In the genomic region with DNA sequence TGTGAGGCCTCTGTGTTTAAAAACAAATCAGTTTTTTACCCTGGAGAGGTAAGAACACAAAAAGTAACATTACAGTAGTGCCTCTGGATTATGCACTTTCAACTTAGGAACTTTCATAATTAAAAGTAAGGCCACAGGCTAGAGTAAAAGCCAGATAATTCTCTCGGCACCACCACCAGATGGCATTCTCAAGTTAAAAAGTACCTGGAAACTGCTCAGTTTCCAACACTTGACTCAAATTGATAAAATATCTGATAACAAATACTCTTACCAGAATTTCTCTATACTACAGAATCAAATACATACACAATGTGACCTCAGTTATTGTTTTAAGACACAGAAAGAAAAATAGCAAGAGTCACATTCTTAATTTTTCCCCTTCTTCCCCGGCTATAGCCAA, we compare ENCODE assay signal across 8 cellular contexts. TPM values are rescaled to one million over a fixed set of nuclear protein-coding genes. Genes with fewer than 3 reads are reported as not detected.
DNase-seq lines count a peak whose midpoint lies in the region; ATAC-seq, FAIRE-seq and TF ChIP-seq lines count a peak whose summit lies in the region.

No MANE protein-coding gene starts in this region.

- no peak overlapping the region for H3K9ac ChIP-seq in GM12878 (ENCODE audit: control insufficient read depth, insufficient read depth, low read length)

- BruUV-seq in GM12878 (replicated peaks; lab: Mats Ljungman, UMichigan): no TSS peak

- TF ChIP-seq CTCF in BJ (IDR thresholded peaks at IDR 0.05; ENCODE audit: insufficient read depth, low read depth, low read length) (peak; percentile 46), GM12878 (IDR thresholded peaks at IDR 0.05 in 2 of 3, conservative IDR thresholded peaks at IDR 0.05 in 1 of 3; ENCODE audit: control insufficient read depth in 2 of 3, extremely low read depth in 1 of 3, insufficient read depth in 1 of 3, low read depth in 3 of 3, low read length in 3 of 3) (peak; percentile 45 to 67 (median 50); a peak in 4 of 6 replicates), left lung (IDR thresholded peaks at IDR 0.05) (peak in 1 of 2 donors; percentile 35)

- H3K27ac ChIP-seq in GM12878 (ENCODE audit: control insufficient read depth, insufficient read depth): no peak overlapping the region
- H3K27ac ChIP-seq in left lung: no peak overlapping the region

- TF ChIP-seq POLR2A in GM12891 (IDR thresholded peaks at IDR 0.05; ENCODE audit: low read depth, low read length) (no peak), GM12878 (IDR thresholded peaks at IDR 0.05; ENCODE audit: low read depth, low read length) (no peak)

- FAIRE-seq in GM12891 (lab: Jason Lieb, UNC): peak; percentile 67
- no peak for FAIRE-seq in GM12878 (lab: Jason Lieb, UNC)

- no peaks in the 10 kb centered on the region for H4K20me1 ChIP-seq in GM12878 (ENCODE audit: control insufficient read depth, insufficient read depth)

- no peaks in the 10 kb centered on the region for H3K79me2 ChIP-seq in GM12878 (ENCODE audit: control insufficient read depth, insufficient read depth, low read length)

- H3K4me1 ChIP-seq in GM12878 (ENCODE audit: control insufficient read depth, insufficient read depth, low read length) (no peaks in the 10 kb centered on the region; the same call in 1 of the 2 replicates), left lung (no peaks in the 10 kb centered on the region)

- RAD21 ChIA-PET in GM12878 (lab: Charles Lee; ENCODE audit: unreplicated experiment): interaction anchor here (0.8 to 3.3 kb wide), 7 partner anchors 20 to 250 kb away, joined by 3 to 56 read pairs (median 11); a partner anchor contains a TSS

- DNase-seq in BJ (ENCODE audit: low read depth) (no peak), GM12891 (ENCODE audit: insufficient read length, low spot score) (no peak), NCI-H1694 treated with DMSO at 0.1 percent for 48 hours (lab: John Stamatoyannopoulos, UW) (peak; percentile 13), GM12878 (ENCODE audit: low read depth, low spot score) (no peak), left lung (no peak), islet precursor cell (no peak), NCI-H345 treated with DMSO at 0.1 percent for 48 hours (lab: John Stamatoyannopoulos, UW; ENCODE audit: unreplicated experiment) (no peak)

- CTCF ChIA-PET in BJ (lab: Yijun Ruan, JAX) (interaction anchor here (0.7 to 2.9 kb wide), 9 partner anchors 21 to 250 kb away, joined by 3 to 17 read pairs (median 4); no protein-coding TSS in a partner anchor), GM12878 (lab: Yijun Ruan, JAX) (interaction anchor here (0.7 to 5.0 kb wide), 23 partner anchors 8 to 250 kb away, joined by 3 to 140 read pairs (median 8); a partner anchor contains a TSS)

- peak; percentile 71 for TF ChIP-seq RAD21 in GM12878 (IDR thresholded peaks at IDR 0.05; ENCODE audit: insufficient read depth, low read depth, low read length)

- H3K36me3 ChIP-seq in BJ (ENCODE audit: control insufficient read depth, insufficient read depth, low read length) (no peaks in the 10 kb centered on the region), GM12878 (ENCODE audit: control insufficient read depth in 2 of 2, insufficient read depth in 2 of 2, low read length in 1 of 2) (peaks cover 0 to 17% of the 10 kb centered on the region in 2 experiments; a peak in 3 of 4 replicates), left lung (peaks cover 0 to 47% of the 10 kb centered on the region in 2 donors)

- in situ Hi-C loops in GM12878 (cut with MboI): loop anchor here (10.0 kb wide), 2 partner anchors 250 to 420 kb away; a partner anchor contains a TSS

- TF ChIP-seq EP300 in GM12878 (IDR thresholded peaks at IDR 0.05; ENCODE audit: borderline replicate concordance in 1 of 2, control insufficient read depth in 1 of 2, low read depth in 2 of 2, low read length in 2 of 2): no peak

- WGBS in GM12878 (ENCODE audit: insufficient coverage, insufficient replicate concordance, low lambda C conversion rate, missing lambda C conversion rate): 61% methylated on average over 2 of the region's 2 CpGs

- no peak overlapping the region for H3K4me2 ChIP-seq in GM12878 (ENCODE audit: control insufficient read depth, insufficient read depth)

- H3K9me3 ChIP-seq in GM12878 (replicated peaks; ENCODE audit: control insufficient read depth, insufficient read depth, low read length): no peaks in the 10 kb centered on the region
- H3K9me3 ChIP-seq in left lung: no peaks in the 10 kb centered on the region

- H3K4me3 ChIP-seq in BJ (ENCODE audit: low read depth, low read length) (no peak overlapping the region), GM12878 (no peak overlapping the region), left lung (no peak overlapping the region)

- ATAC-seq in GM12878: peak; percentile 96
- peak; percentile 83 for ATAC-seq in left lung
- ATAC-seq in HG03342 (IDR thresholded peaks at IDR 0.05; ENCODE audit: unreplicated experiment): no peak

- intact Hi-C loops in GM12878 (cut with micrococcal nuclease; ENCODE audit: unreplicated experiment) (loop anchor here (1.0 to 2.0 kb wide), 5 partner anchors 38 to 418 kb away; a partner anchor contains a TSS), left lung (cut with DNase I) (loop anchor here in 1 of 2 donors (10.0 kb wide), 2 partner anchors 80 to 120 kb away; no protein-coding TSS in a partner anchor)

- no peak overlapping the region for H2AFZ ChIP-seq in GM12878 (ENCODE audit: control insufficient read depth, low read depth, low read length)

- SMC1A ChIA-PET in GM12878 (lab: Charles Lee; ENCODE audit: uncharacterized antibody, unreplicated experiment): interaction anchor here (0.9 to 4.7 kb wide), 16 partner anchors 12 to 249 kb away, joined by 3 to 85 read pairs (median 8); a partner anchor contains a TSS

- H3K27me3 ChIP-seq in BJ (ENCODE audit: control insufficient read depth, insufficient read depth, low read length) (no peaks in the 10 kb centered on the region), GM12878 (replicated peaks in 1 of 2; ENCODE audit: control insufficient read depth in 2 of 2, insufficient read depth in 2 of 2, low read length in 1 of 2) (no peaks in the 10 kb centered on the region), left lung (no peaks in the 10 kb centered on the region)

- POLR2A ChIA-PET in BJ (lab: Charles Lee) (no interaction called here), GM12878 (lab: Charles Lee) (interaction anchor here (0.9 to 1.0 kb wide), 3 partner anchors 40 to 250 kb away, joined by 3 to 6 read pairs (median 5); no protein-coding TSS in a partner anchor)

RNA-seq across cellular contexts. Expression of a gene that starts 19.9 kb away (rescaled TPM):
- 3.0 and 4.4 TPM in 2 replicates for polyA plus RNA-seq in BJ (2011; rRNA removed)
- polyA minus RNA-seq in BJ (2011; rRNA and poly(A)+ RNA removed): 2.5 and 4.3 TPM in 2 replicates
- polyA plus RNA-seq in GM12891 (2012; ENCODE audit: low read depth, missing spikeins): 3.7 TPM
- 103 and 106 TPM in 2 replicates for total RNA-seq in GM12878 (2013; cell fraction: nucleolus; rRNA removed)
- total RNA-seq in GM12878 (2014; rRNA removed): 7.9 and 8.1 TPM in 2 replicates
- 12.2 and 13.6 TPM in 2 replicates for total RNA-seq in GM12878 (2014; rRNA removed; fragmentation: Illumina TruSeq; extraction: Trizol)
- total RNA-seq in GM12878 (2021): 10.9 and 11.3 TPM in 2 replicates
- 1.8 TPM for polyA plus RNA-seq in GM12878 (2011; ENCODE audit: low read depth)
- 5.4 and 7.5 TPM in 2 replicates for polyA plus RNA-seq in GM12878 (2011; rRNA removed)
- 2.7 and 2.9 TPM in 2 replicates for polyA plus RNA-seq in GM12878 (2011; cell fraction: cytosol; rRNA removed)
- polyA plus RNA-seq in GM12878 (2011; cell fraction: nucleus; rRNA removed): 10.6 and 12.4 TPM in 2 replicates
- polyA plus RNA-seq in GM12878 (2012): 4.1 and 4.8 TPM in 2 replicates
- polyA plus RNA-seq in GM12878 (2014; fragmentation: Illumina TruSeq; extraction: Trizol): 5.7 and 13.0 TPM in 2 replicates
- polyA plus RNA-seq in GM12878 (2014; fragmentation: Nextera tagmentation; extraction: Ambion mirVana): 1 to 10 TPM; 2.0 to 2.7 TPM
- polyA plus RNA-seq in GM12878 (2014; rRNA removed): 3.5 and 8.9 TPM in 2 replicates
- 10 to 100 TPM; 10.1 to 13.9 TPM for polyA plus RNA-seq in GM12878 (2016; fragmentation: Nextera tagmentation; extraction: Ambion mirVana)
- polyA minus RNA-seq in GM12878 (2011; rRNA and poly(A)+ RNA removed): 8.4 and 12.2 TPM in 2 replicates
- polyA minus RNA-seq in GM12878 (2011; cell fraction: cytosol; rRNA and poly(A)+ RNA removed): 2.1 and 2.2 TPM in 2 replicates
- 19.9 and 32.4 TPM in 2 replicates for polyA minus RNA-seq in GM12878 (2011; cell fraction: nucleus; rRNA and poly(A)+ RNA removed)
- total RNA-seq in left lung: 10 to 100 TPM; 15.9 to 20.7 TPM

RNA-seq across cellular contexts. Expression of a gene that starts 37.3 kb away (rescaled TPM):
- polyA plus RNA-seq in BJ (2011; rRNA removed) (not detected in 2 replicates), GM12878 (2011; rRNA removed) (36.8 and 45.0 TPM in 2 replicates), GM12878 (2014; fragmentation: Illumina TruSeq; extraction: Trizol) (26.5 and 29.9 TPM in 2 replicates), GM12878 (2014; fragmentation: Nextera tagmentation; extraction: Ambion mirVana) (1 to 10 TPM; 3.0 to 3.2 TPM), GM12878 (2014; rRNA removed) (25.5 and 27.5 TPM in 2 replicates), GM12878 (2016; fragmentation: Nextera tagmentation; extraction: Ambion mirVana) (10 to 100 TPM; 23.8 to 24.7 TPM)
- not detected in 2 replicates for polyA minus RNA-seq in BJ (2011; rRNA and poly(A)+ RNA removed)
- polyA plus RNA-seq in GM12891 (2012; ENCODE audit: low read depth, missing spikeins): 16.9 TPM
- 667 and 679 TPM in 2 replicates for total RNA-seq in GM12878 (2013; cell fraction: nucleolus; rRNA removed)
- total RNA-seq in GM12878 (2014; rRNA removed) (42.2 and 44.7 TPM in 2 replicates), GM12878 (2014; rRNA removed; fragmentation: Illumina TruSeq; extraction: Trizol) (27.5 and 32.2 TPM in 2 replicates), GM12878 (2021) (24.6 and 26.8 TPM in 2 replicates), left lung (1 to 10 TPM; 4.1 to 4.7 TPM)
- polyA plus RNA-seq in GM12878 (2011; ENCODE audit: low read depth): 17.2 TPM
- polyA plus RNA-seq in GM12878 (2011; cell fraction: cytosol; rRNA removed): 27.5 and 28.7 TPM in 2 replicates
- 120 and 135 TPM in 2 replicates for polyA plus RNA-seq in GM12878 (2011; cell fraction: nucleus; rRNA removed)
- polyA plus RNA-seq in GM12878 (2012): 22.2 and 26.2 TPM in 2 replicates
- polyA minus RNA-seq in GM12878 (2011; rRNA and poly(A)+ RNA removed): 157 and 188 TPM in 2 replicates
- polyA minus RNA-seq in GM12878 (2011; cell fraction: cytosol; rRNA and poly(A)+ RNA removed): 12.3 and 23.4 TPM in 2 replicates
- 188 and 316 TPM in 2 replicates for polyA minus RNA-seq in GM12878 (2011; cell fraction: nucleus; rRNA and poly(A)+ RNA removed)

RNA-seq across cellular contexts. Expression of a gene that starts 53.7 kb away (rescaled TPM):
- polyA plus RNA-seq in BJ (2011; rRNA removed) (0.82 and 2.8 TPM in 2 replicates), GM12878 (2011; rRNA removed) (4.7 and 7.3 TPM in 2 replicates), GM12878 (2014; fragmentation: Illumina TruSeq; extraction: Trizol) (4.5 and 6.4 TPM in 2 replicates), GM12878 (2014; fragmentation: Nextera tagmentation; extraction: Ambion mirVana) (under 1 TPM; 0.76 to 0.93 TPM), GM12878 (2014; rRNA removed) (2.4 and 3.2 TPM in 2 replicates), GM12878 (2016; fragmentation: Nextera tagmentation; extraction: Ambion mirVana) (1 to 10 TPM; 1.3 to 1.7 TPM)
- 1.4 and 2.6 TPM in 2 replicates for polyA minus RNA-seq in BJ (2011; rRNA and poly(A)+ RNA removed)
- polyA plus RNA-seq in GM12891 (2012; ENCODE audit: low read depth, missing spikeins): 3.9 TPM
- total RNA-seq in GM12878 (2013; cell fraction: nucleolus; rRNA removed): 42.5 and 52.8 TPM in 2 replicates
- total RNA-seq in GM12878 (2014; rRNA removed) (4.2 TPM in 2 replicates), GM12878 (2014; rRNA removed; fragmentation: Illumina TruSeq; extraction: Trizol) (5.9 and 6.6 TPM in 2 replicates), GM12878 (2021) (2.6 and 5.7 TPM in 2 replicates), left lung (10 to 100 TPM in 1 of 2 donors, 1 to 10 TPM in 1; 6.1 to 11.4 TPM)
- polyA plus RNA-seq in GM12878 (2011; ENCODE audit: low read depth): 2.3 TPM
- 0.87 and 0.95 TPM in 2 replicates for polyA plus RNA-seq in GM12878 (2011; cell fraction: cytosol; rRNA removed)
- 18.4 and 18.5 TPM in 2 replicates for polyA plus RNA-seq in GM12878 (2011; cell fraction: nucleus; rRNA removed)
- polyA plus RNA-seq in GM12878 (2012): 2.7 and 3.0 TPM in 2 replicates
- polyA minus RNA-seq in GM12878 (2011; rRNA and poly(A)+ RNA removed): 5.3 and 7.2 TPM in 2 replicates
- polyA minus RNA-seq in GM12878 (2011; cell fraction: cytosol; rRNA and poly(A)+ RNA removed): 0.21 and 0.80 TPM in 2 replicates
- polyA minus RNA-seq in GM12878 (2011; cell fraction: nucleus; rRNA and poly(A)+ RNA removed): 10.0 and 16.0 TPM in 2 replicates

Comparison
In these comparisons a context has a peak if more than half of its experiments do, and no peak if none do; other contexts are left out.
1. RNA of a gene that starts 37.3 kb away (total RNA-seq): 24.6 to 679 TPM in GM12878; 4.1 to 4.7 TPM in left lung; every median in the first group is over 4 times any median in the second.